In the genomic region with DNA sequence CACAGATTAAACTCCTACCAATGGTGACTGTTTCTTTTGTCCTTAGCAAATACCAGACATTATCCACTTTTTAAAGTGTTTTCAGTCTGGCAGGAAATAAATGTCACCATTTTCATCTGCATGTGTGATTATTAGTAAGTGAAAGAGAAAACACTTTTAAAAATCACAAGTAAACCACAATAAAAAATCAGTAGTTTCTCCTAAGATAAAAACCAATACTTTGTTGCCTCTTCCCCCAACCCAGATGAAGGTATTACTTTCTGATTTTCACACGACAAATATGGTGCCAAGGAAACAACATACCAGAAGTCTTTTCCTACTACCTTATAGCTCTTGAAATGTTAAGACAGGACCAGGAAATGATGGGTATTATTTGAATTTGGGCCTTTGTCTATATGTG, we compare ENCODE assay signal across 32 cellular contexts.
"Had no signal": no experiment of that assay in that cellular context is flagged by ENCODE, and none has a peak within 500 bp of the region (broad histone marks: within the 10 kb centered on the region; RNA-seq: fewer than 3 reads in every experiment).

No MANE protein-coding gene starts in this region.

- H3K27ac Mint-ChIP-seq: activated B cell treated with CpG ODN at 0.5 μM for 24 hours; activated CD4-positive, alpha-beta memory T cell treated with anti-CD3 and anti-CD28 coated beads for 36 hours; activated naive CD8-positive, alpha-beta T cell treated with anti-CD3 and anti-CD28 coated beads, Interleukin-2, amount 10 ng/mL, durations not matched to agents 7 days and 5 days had no signal

- H3K9me3 ChIP-seq: body of pancreas, breast epithelium had no signal

- H3K27ac ChIP-seq: body of pancreas, breast epithelium, PC-9, RWPE1, VCaP had no signal

- H2AFZ ChIP-seq: PC-9 had no signal

- H3K36me3 ChIP-seq: breast epithelium had no signal

- H3K27me3 Mint-ChIP-seq: activated B cell treated with CpG ODN at 0.5 μM for 24 hours, T-cell had no signal

- H3K4me3 ChIP-seq: body of pancreas, breast epithelium, PC-9 had no signal

- DNase-seq: activated B cell treated with CpG ODN at 0.5 μM for 24 hours; activated CD4-positive, alpha-beta memory T cell treated with anti-CD3 and anti-CD28 coated beads for 36 hours; activated CD4-positive, alpha-beta T cell treated with anti-CD3 and anti-CD28 coated beads for 4 hours; activated CD4-positive, alpha-beta T cell treated with anti-CD3 and anti-CD28 coated beads, Interleukin-2, amount 50 U/mL, for 1 hour; activated CD4-positive, CD25-positive, alpha-beta regulatory T cell treated with anti-CD3 and anti-CD28 coated beads, Interleukin-2, amount 50 U/mL, for 72 hours; activated CD8-positive, alpha-beta memory T cell treated with anti-CD3 and anti-CD28 coated beads, Interleukin-2, amount 50 U/mL, for 4 hours; activated effector memory CD4-positive, alpha-beta T cell treated with Interleukin-2 at 50 U/mL for 16 hours; activated naive CD4-positive, alpha-beta T cell treated with anti-CD3 and anti-CD28 coated beads, Interleukin-2, amount 50 U/mL, for 16 hours; activated naive CD8-positive, alpha-beta T cell treated with anti-CD3 and anti-CD28 coated beads, Interleukin-2, amount 10 ng/mL, durations not matched to agents 7 days and 5 days; activated T-cell treated with anti-CD3 and anti-CD28 coated beads for 4 hours; activated T-cell treated with anti-CD3 and anti-CD28 coated beads, Interleukin-2, amount 50 U/mL, for 48 hours; body of pancreas; cerebellar nuclear complex; Karpas-422; KBM-7; NCI-H1048; NCI-H1105 treated with DMSO at 0.1 percent for 48 hours; NCI-H1436; NCI-H1694; NCI-H1930; NCI-H2081 treated with DMSO at 0.1 percent for 48 hours; NCI-H345; NCI-H524 treated with DMSO at 0.1 percent for 48 hours; PC-9; SIG-M5; T-cell; T-helper 9 cell had no signal

- H3K9me3 Mint-ChIP-seq: activated B cell treated with CpG ODN at 0.5 μM for 24 hours; activated CD4-positive, alpha-beta memory T cell treated with anti-CD3 and anti-CD28 coated beads for 36 hours; activated naive CD8-positive, alpha-beta T cell treated with anti-CD3 and anti-CD28 coated beads, Interleukin-2, amount 10 ng/mL, durations not matched to agents 7 days and 5 days; T-cell had no signal

- H3K4me2 ChIP-seq: PC-9 had no signal

- H3K4me3 Mint-ChIP-seq: activated B cell treated with CpG ODN at 0.5 μM for 24 hours; activated CD4-positive, alpha-beta memory T cell treated with anti-CD3 and anti-CD28 coated beads for 36 hours; activated naive CD8-positive, alpha-beta T cell treated with anti-CD3 and anti-CD28 coated beads, Interleukin-2, amount 10 ng/mL, durations not matched to agents 7 days and 5 days; T-cell had no signal

- ATAC-seq: body of pancreas, Right ventricle myocardium inferior, SK-N-SH treated with all-trans-retinoic acid at 6 μM for 48 hours had no signal

- H3K36me3 Mint-ChIP-seq: activated CD4-positive, alpha-beta memory T cell treated with anti-CD3 and anti-CD28 coated beads for 36 hours; activated naive CD8-positive, alpha-beta T cell treated with anti-CD3 and anti-CD28 coated beads, Interleukin-2, amount 10 ng/mL, durations not matched to agents 7 days and 5 days; T-cell had no signal

- H3K27me3 ChIP-seq: body of pancreas, breast epithelium had no signal

- H3K4me1 ChIP-seq: breast epithelium had no signal
